Comparison of ENCODE assay signal across 28 cellular contexts in genomic region chr2:64879745-64880144, GRCh38.
"Had no signal": no experiment of that assay in that cellular context is flagged by ENCODE, and none has a peak within 500 bp of the region (broad histone marks: within the 10 kb centered on the region; RNA-seq: fewer than 3 reads in every experiment).

No MANE protein-coding gene starts in this region.

- DNase-seq: colonic mucosa; effector CD8-positive, alpha-beta T cell; erythroblast; esophagus squamous epithelium; hypothalamus; mucosa of descending colon; naive B cell; stimulated activated CD4-positive, alpha-beta T cell treated with anti-CD3 and anti-CD28 coated beads, Interleukin-12 subunit alpha, Interleukin-12 subunit beta, amount 100 ng/mL, for 4 hours; stimulated activated CD4-positive, alpha-beta T cell treated with anti-CD3 and anti-CD28 coated beads, Interleukin-1b, Interleukin-23, amount 100 ng/mL, for 48 hours; stimulated activated CD4-positive, alpha-beta T cell treated with anti-CD3 and anti-CD28 coated beads, Interleukin-4, amount 100 ng/mL, for 1 hour; stimulated activated CD8-positive, alpha-beta memory T cell treated with anti-CD3 and anti-CD28 coated beads, Interleukin-4, amount 100 ng/mL, for 48 hours; stimulated activated naive CD4-positive, alpha-beta T cell treated with Interleukin-2 at 50 U/mL for 16 hours; substantia nigra; testis had no signal

- ATAC-seq: mucosa of descending colon; natural killer cell treated with Interleukin-12 subunit alpha and Interleukin-12 subunit beta and Interleukin-15 and Interleukin-18, amount 100 ng/mL, for 72 hours; sciatic nerve had no signal

- H3K79me2 ChIP-seq: parathyroid adenoma had no signal

- H3K4me3 ChIP-seq: colonic mucosa, esophagus squamous epithelium, lung, mucosa of descending colon, prostate gland, right atrium auricular region, smooth muscle cell, testis, tibial artery had no signal

- H3K9ac ChIP-seq: parathyroid adenoma had no signal

- H3K4me2 ChIP-seq: smooth muscle cell had no signal

- H3K9me3 ChIP-seq: colonic mucosa, esophagus squamous epithelium, mucosa of descending colon, prostate gland, right atrium auricular region, testis, tibial artery had no signal

- H3K27me3 Mint-ChIP-seq: memory B cell, naive B cell, type B pancreatic cell had no signal

- H3K27ac ChIP-seq: colonic mucosa, esophagus squamous epithelium, parathyroid adenoma, prostate gland, right atrium auricular region, testis, tibial artery had no signal

- H3K27ac Mint-ChIP-seq: dendritic cell treated with granulocyte-macrophage colony-stimulating factor and Interleukin-4, amounts not matched to agents 40 ng/mL and 50 ng/mL, for 4 days; endodermal cell; memory B cell; mesothelial cell of epicardium; natural killer cell treated with Interleukin-12 subunit alpha and Interleukin-12 subunit beta and Interleukin-15 and Interleukin-18, amount 100 ng/mL, for 72 hours; type B pancreatic cell had no signal

- H3K4me3 Mint-ChIP-seq: dendritic cell treated with granulocyte-macrophage colony-stimulating factor and Interleukin-4, amounts not matched to agents 40 ng/mL and 50 ng/mL, for 4 days; endodermal cell; memory B cell; mesothelial cell of epicardium; natural killer cell treated with Interleukin-12 subunit alpha and Interleukin-12 subunit beta and Interleukin-15 and Interleukin-18, amount 100 ng/mL, for 72 hours; neural crest cell; type B pancreatic cell had no signal

- H3K4me1 ChIP-seq: colonic mucosa, prostate gland, testis had no signal

- H2AFZ ChIP-seq: parathyroid adenoma had no signal

- H3K9me3 Mint-ChIP-seq: endodermal cell; memory B cell; mesothelial cell of epicardium; naive B cell; natural killer cell treated with Interleukin-12 subunit alpha and Interleukin-12 subunit beta and Interleukin-15 and Interleukin-18, amount 100 ng/mL, for 72 hours; neural crest cell; type B pancreatic cell had no signal

- H3K36me3 Mint-ChIP-seq: memory B cell; mesothelial cell of epicardium; natural killer cell treated with Interleukin-12 subunit alpha and Interleukin-12 subunit beta and Interleukin-15 and Interleukin-18, amount 100 ng/mL, for 72 hours; type B pancreatic cell had no signal

- H3K27me3 ChIP-seq: colonic mucosa, esophagus squamous epithelium, right atrium auricular region, testis, tibial artery had no signal

- H3K36me3 ChIP-seq: colonic mucosa, esophagus squamous epithelium, prostate gland, right atrium auricular region, tibial artery had no signal
